1 cellular context compared by ENCODE assay signal in the genomic region with DNA sequence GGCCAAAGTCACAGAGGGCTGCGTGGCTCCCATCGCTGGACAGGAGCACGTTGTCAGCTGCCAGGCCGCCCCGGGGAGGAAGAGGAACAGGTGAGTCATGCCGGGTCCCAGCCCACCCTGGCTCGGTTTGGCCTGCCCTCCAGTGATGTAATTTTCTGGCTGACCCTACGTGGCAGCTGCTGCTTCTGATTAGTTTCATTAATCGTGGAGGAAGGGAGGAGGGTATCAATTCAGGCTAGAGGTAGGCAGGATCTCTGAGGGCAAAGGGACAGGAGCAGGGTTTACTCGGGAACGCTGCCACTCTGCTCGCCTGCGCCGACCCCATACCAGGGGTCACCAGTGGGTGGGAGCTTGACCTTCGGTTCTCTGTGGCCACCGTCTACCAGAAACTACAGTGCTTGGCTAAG.
TF ChIP-seq lines count a peak whose summit lies in the region.

No MANE protein-coding gene starts in this region.

TF ChIP-seq in endothelial cell of umbilical vein, 7 proteins besides CTCF, POLR2A, EP300 and RAD21:
- TF ChIP-seq JUN (IDR thresholded peaks at IDR 0.05; ENCODE audit: borderline replicate concordance, insufficient read depth, insufficient read length, low read depth) (peak; percentile 40), GATA2 (IDR thresholded peaks at IDR 0.05; ENCODE audit: insufficient read depth, insufficient read length, low read depth, low read length) (no peak), FOS (IDR thresholded peaks at IDR 0.05; ENCODE audit: borderline replicate concordance, insufficient read depth, low read length) (peak; percentile 64), POLR2AphosphoS5 (IDR thresholded peaks at IDR 0.05; ENCODE audit: insufficient read depth, low read depth, low read length) (no peak), EZH2 (IDR thresholded peaks at IDR 0.05; ENCODE audit: borderline replicate concordance, low read depth, low read length, severe bottlenecking) (no peak), MYC (IDR thresholded peaks at IDR 0.05; ENCODE audit: low read depth, low read length) (peak; percentile 43)
- TF ChIP-seq, protein P1, sequence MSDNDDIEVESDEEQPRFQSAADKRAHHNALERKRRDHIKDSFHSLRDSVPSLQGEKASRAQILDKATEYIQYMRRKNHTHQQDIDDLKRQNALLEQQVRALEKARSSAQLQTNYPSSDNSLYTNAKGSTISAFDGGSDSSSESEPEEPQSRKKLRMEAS (IDR thresholded peaks at IDR 0.05; ENCODE audit: insufficient read depth, insufficient read length) = no peak
